Comparison of ENCODE assay signal across 8 cellular contexts in the genomic region with DNA sequence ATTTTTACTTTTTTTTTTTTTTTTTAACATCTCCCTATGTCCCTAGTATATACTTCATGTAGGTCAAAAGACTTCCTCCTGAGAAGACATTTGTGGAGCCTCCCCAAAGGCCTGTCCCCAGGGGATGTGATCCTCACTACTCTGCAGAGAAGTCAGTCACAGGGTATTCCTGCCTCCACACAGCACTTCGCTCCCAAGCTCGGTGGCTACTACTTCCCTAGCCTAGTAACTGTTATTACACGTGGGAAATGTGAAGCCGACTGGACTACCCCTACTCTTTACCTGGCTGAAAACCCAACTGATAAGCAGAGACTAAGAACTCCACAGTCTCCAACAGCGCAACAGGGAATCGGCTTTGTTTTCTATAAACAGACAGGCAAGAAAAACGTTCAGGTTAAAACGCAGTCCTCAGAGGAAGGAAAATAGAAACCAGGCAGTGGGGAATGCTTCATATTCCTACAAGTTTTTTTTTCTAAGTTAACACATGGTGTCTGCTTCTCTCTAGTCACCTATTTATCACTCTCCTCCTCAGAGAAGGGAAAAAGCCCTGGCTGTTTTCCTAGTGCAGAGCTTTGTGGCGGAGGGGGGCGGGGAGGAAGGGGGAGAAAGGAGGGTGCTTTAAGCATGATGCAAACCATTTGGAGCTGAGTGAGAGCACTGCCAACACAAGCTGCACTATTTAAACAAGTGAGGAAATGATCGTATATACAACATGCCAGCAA.
DNase-seq lines count a peak whose midpoint lies in the region; ATAC-seq and TF ChIP-seq lines count a peak whose summit lies in the region.

No MANE protein-coding gene starts in this region.

- TF ChIP-seq CTCF in psoas muscle (IDR thresholded peaks at IDR 0.05): no peak

- H3K9me3 ChIP-seq in ES-I3 (ENCODE audit: control insufficient read depth, insufficient read depth, low read length): no peaks in the 10 kb centered on the region
- H3K9me3 ChIP-seq in psoas muscle: no peaks in the 10 kb centered on the region

- H3K9ac ChIP-seq in ES-I3 (ENCODE audit: low read depth, low read length): 0 out of 2 replicates have a peak overlapping the region, but pooled peaks have one; percentile 23

- H3K36me3 ChIP-seq in ES-I3 (ENCODE audit: insufficient read depth, low read length) (no peaks in the 10 kb centered on the region), psoas muscle (ENCODE audit: insufficient read depth in 1 of 2, low read depth in 1 of 2) (peaks cover 0 to 17% of the 10 kb centered on the region in 2 donors)

- peak overlapping the region; percentile 37 for H3K4me3 ChIP-seq in psoas muscle

- peak overlapping the region; percentile 84 for H3K27ac ChIP-seq in psoas muscle

- 13 to 16% (median 14%) methylated on average over 11 of the region's 11 CpGs for WGBS in psoas muscle, 3 donors

- peak; percentile 79 for DNase-seq in Right ventricle myocardium inferior (ENCODE audit: missing footprints)
- peak; percentile 65 to 78 for DNase-seq in psoas muscle
- DNase-seq in NCI-H146 (lab: John Stamatoyannopoulos, UW): no peak
- DNase-seq in AML-193 (lab: John Stamatoyannopoulos, UW): no peak

- peaks cover 17% of the 10 kb centered on the region for H3K4me1 ChIP-seq in ES-I3 (ENCODE audit: insufficient read depth, low read length)
- H3K4me1 ChIP-seq in psoas muscle: peaks cover 62% of the 10 kb centered on the region

- no peaks in the 10 kb centered on the region for H3K27me3 ChIP-seq in psoas muscle (ENCODE audit: insufficient read depth in 3 of 3, low read length in 2 of 3)

- intact Hi-C loops in Right ventricle myocardium inferior (cut with DNase I): loop anchor here (2.0 to 10.0 kb wide), 2 partner anchors 43 to 47 kb away; no protein-coding TSS in a partner anchor
- intact Hi-C loops in psoas muscle (cut with DNase I): loop anchor here (5.0 kb wide), 3 partner anchors 60 to 100 kb away; no protein-coding TSS in a partner anchor

- peak; percentile 76 for ATAC-seq in SK-N-SH treated with all-trans-retinoic acid at 6 μM for 48 hours
- peak; percentile 79 for ATAC-seq in Right ventricle myocardium inferior
- peak; percentile 64 to 80 (median 76) for ATAC-seq in psoas muscle
- ATAC-seq in GM19351 (IDR thresholded peaks at IDR 0.05; ENCODE audit: unreplicated experiment): no peak
- ATAC-seq in HG02938 (IDR thresholded peaks at IDR 0.05; ENCODE audit: unreplicated experiment): no peak

TF ChIP-seq in SK-N-SH treated with all-trans-retinoic acid at 6 μM for 48 hours, 23 proteins besides CTCF, POLR2A, EP300 and RAD21:
- no peak for TF ChIP-seq ESRRG (CRISPR knock-in tag; IDR thresholded peaks at IDR 0.05)
- TF ChIP-seq, protein P1, sequence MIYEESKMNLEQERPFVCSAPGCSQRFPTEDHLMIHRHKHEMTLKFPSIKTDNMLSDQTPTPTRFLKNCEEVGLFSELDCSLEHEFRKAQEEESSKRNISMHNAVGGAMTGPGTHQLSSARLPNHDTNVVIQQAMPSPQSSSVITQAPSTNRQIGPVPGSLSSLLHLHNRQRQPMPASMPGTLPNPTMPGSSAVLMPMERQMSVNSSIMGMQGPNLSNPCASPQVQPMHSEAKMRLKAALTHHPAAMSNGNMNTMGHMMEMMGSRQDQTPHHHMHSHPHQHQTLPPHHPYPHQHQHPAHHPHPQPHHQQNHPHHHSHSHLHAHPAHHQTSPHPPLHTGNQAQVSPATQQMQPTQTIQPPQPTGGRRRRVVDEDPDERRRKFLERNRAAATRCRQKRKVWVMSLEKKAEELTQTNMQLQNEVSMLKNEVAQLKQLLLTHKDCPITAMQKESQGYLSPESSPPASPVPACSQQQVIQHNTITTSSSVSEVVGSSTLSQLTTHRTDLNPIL (CRISPR knock-in tag; IDR thresholded peaks at IDR 0.05; ENCODE audit: low read depth): peak; percentile 63; the same call in 1 of the 2 replicates
- TF ChIP-seq TCF4 (CRISPR knock-in tag; IDR thresholded peaks at IDR 0.05; ENCODE audit: borderline replicate concordance): peak; percentile 38; the same call in 1 of the 2 replicates
- TF ChIP-seq ZNF70 (CRISPR knock-in tag; IDR thresholded peaks at IDR 0.05): peak; percentile 43; the same call in 1 of the 2 replicates
- TF ChIP-seq, protein P2, sequence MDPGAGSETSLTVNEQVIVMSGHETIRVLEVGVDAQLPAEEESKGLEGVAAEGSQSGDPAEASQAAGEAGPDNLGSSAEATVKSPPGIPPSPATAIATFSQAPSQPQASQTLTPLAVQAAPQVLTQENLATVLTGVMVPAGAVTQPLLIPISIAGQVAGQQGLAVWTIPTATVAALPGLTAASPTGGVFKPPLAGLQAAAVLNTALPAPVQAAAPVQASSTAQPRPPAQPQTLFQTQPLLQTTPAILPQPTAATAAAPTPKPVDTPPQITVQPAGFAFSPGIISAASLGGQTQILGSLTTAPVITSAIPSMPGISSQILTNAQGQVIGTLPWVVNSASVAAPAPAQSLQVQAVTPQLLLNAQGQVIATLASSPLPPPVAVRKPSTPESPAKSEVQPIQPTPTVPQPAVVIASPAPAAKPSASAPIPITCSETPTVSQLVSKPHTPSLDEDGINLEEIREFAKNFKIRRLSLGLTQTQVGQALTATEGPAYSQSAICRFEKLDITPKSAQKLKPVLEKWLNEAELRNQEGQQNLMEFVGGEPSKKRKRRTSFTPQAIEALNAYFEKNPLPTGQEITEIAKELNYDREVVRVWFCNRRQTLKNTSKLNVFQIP (CRISPR knock-in tag; IDR thresholded peaks at IDR 0.05; ENCODE audit: borderline replicate concordance, low read depth): no peak
- peak; percentile 61; the same call in 1 of the 2 replicates for TF ChIP-seq CSRNP3 (CRISPR knock-in tag; IDR thresholded peaks at IDR 0.05)
- TF ChIP-seq SNAI2 (CRISPR knock-in tag; IDR thresholded peaks at IDR 0.05): peak; percentile 80; the same call in 1 of the 2 replicates
- 0 out of 2 replicates have a peak, but pooled peaks have one; percentile 33 for TF ChIP-seq TOX (CRISPR knock-in tag; IDR thresholded peaks at IDR 0.05; ENCODE audit: borderline replicate concordance)

Comparison
In these comparisons a context has a peak if more than half of its experiments do, and no peak if none do; other contexts are left out.
1. ATAC-seq: peak in SK-N-SH treated with all-trans-retinoic acid at 6 μM for 48 hours (single experiment), Right ventricle myocardium inferior (single experiment) and psoas muscle (4 of 4); none in GM19351 (single experiment) and HG02938 (single experiment).
2. DNase-seq: peak in Right ventricle myocardium inferior (single experiment) and psoas muscle (2 of 2); none in NCI-H146 (single experiment) and AML-193 (0 of 2).